ENCODE assay signal across 17 cellular contexts in genomic region chr6:36267731-36268477, GRCh38. TPM values are rescaled to one million over a fixed set of nuclear protein-coding genes. Genes with fewer than 3 reads are reported as not detected.
"Had no signal": no experiment of that assay in that cellular context is flagged by ENCODE, and none has a peak within 500 bp of the region (broad histone marks: within the 10 kb centered on the region; RNA-seq: fewer than 3 reads in every experiment).

No MANE protein-coding gene starts in this region.

- H3K4me3 ChIP-seq: esophagus squamous epithelium, right atrium auricular region, testis had no signal

- H3K36me3 ChIP-seq: esophagus squamous epithelium, right atrium auricular region had no signal

- ATAC-seq: stimulated activated naive CD8-positive, alpha-beta T cell treated with anti-CD3 and anti-CD28 coated beads, Interleukin-15, Interleukin-2, amounts not matched to agents 100 U/mL and 50 U/mL, for 24 hours had no signal

- H3K27ac ChIP-seq: esophagus squamous epithelium, right atrium auricular region, testis had no signal

- H3K4me1 Mint-ChIP-seq: activated CD4-positive, alpha-beta T cell treated with anti-CD3 and anti-CD28 coated beads, Interleukin-2, amount 10 ng/mL, durations not matched to agents 7 days and 5 days; activated naive CD8-positive, alpha-beta T cell treated with anti-CD3 and anti-CD28 coated beads, Interleukin-2, amount 10 ng/mL, durations not matched to agents 7 days and 5 days had no signal

- H3K27me3 ChIP-seq: right atrium auricular region, testis had no signal

- H3K36me3 Mint-ChIP-seq: activated naive CD8-positive, alpha-beta T cell treated with anti-CD3 and anti-CD28 coated beads, Interleukin-2, amount 10 ng/mL, durations not matched to agents 7 days and 5 days had no signal

- H3K4me1 ChIP-seq: right atrium auricular region had no signal

- H3K27ac Mint-ChIP-seq: activated CD4-positive, alpha-beta T cell treated with anti-CD3 and anti-CD28 coated beads, Interleukin-2, amount 10 ng/mL, durations not matched to agents 7 days and 5 days; activated naive CD8-positive, alpha-beta T cell treated with anti-CD3 and anti-CD28 coated beads, Interleukin-2, amount 10 ng/mL, durations not matched to agents 7 days and 5 days; activated T-helper 1 cell treated with anti-CD3 and anti-CD28 coated beads, Interleukin-12 subunit alpha, Interleukin-12 subunit beta, Interleukin-2, Interleukin-4 antibody, amounts not matched to agents 30 ng/mL and 10 ng/mL and 1 ng/mL, durations not matched to agents 14 hours and 24 hours and 36 hours; nephron progenitor cell; progenitor cell of endocrine pancreas had no signal

- DNase-seq: activated CD4-positive, alpha-beta T cell treated with anti-CD3 and anti-CD28 coated beads, Interleukin-2, amount 10 ng/mL, durations not matched to agents 7 days and 5 days; activated naive CD4-positive, alpha-beta T cell; activated naive CD8-positive, alpha-beta T cell treated with anti-CD3 and anti-CD28 coated beads, Interleukin-2, amount 10 ng/mL, durations not matched to agents 7 days and 5 days; esophagus squamous epithelium; hippocampal formation; mesendoderm; nephron progenitor cell; stimulated activated CD4-positive, alpha-beta T cell treated with anti-CD3 and anti-CD28 coated beads, Interleukin-4, amount 100 ng/mL, for 24 hours; stimulated activated naive CD8-positive, alpha-beta T cell treated with anti-CD3 and anti-CD28 coated beads, Interleukin-15, Interleukin-2, amounts not matched to agents 100 U/mL and 50 U/mL, for 24 hours; T-helper 9 cell had no signal

- H3K9me3 ChIP-seq: testis had no signal

- H3K4me3 Mint-ChIP-seq: activated CD4-positive, alpha-beta T cell treated with anti-CD3 and anti-CD28 coated beads, Interleukin-2, amount 10 ng/mL, durations not matched to agents 7 days and 5 days; activated naive CD8-positive, alpha-beta T cell treated with anti-CD3 and anti-CD28 coated beads, Interleukin-2, amount 10 ng/mL, durations not matched to agents 7 days and 5 days; activated T-helper 1 cell treated with anti-CD3 and anti-CD28 coated beads, Interleukin-12 subunit alpha, Interleukin-12 subunit beta, Interleukin-2, Interleukin-4 antibody, amounts not matched to agents 30 ng/mL and 10 ng/mL and 1 ng/mL, durations not matched to agents 14 hours and 24 hours and 36 hours; nephron progenitor cell had no signal

RNA-seq across cellular contexts. Expression of gene PNPLA1, which starts 2.0 kb away (rescaled TPM):
- total RNA-seq: activated CD4-positive, alpha-beta T cell treated with anti-CD3 and anti-CD28 coated beads, Interleukin-2, amount 10 ng/mL, durations not matched to agents 7 days and 5 days; activated naive CD8-positive, alpha-beta T cell treated with anti-CD3 and anti-CD28 coated beads, Interleukin-2, amount 10 ng/mL, durations not matched to agents 7 days and 5 days; activated T-helper 1 cell treated with anti-CD3 and anti-CD28 coated beads, Interleukin-12 subunit alpha, Interleukin-12 subunit beta, Interleukin-2, Interleukin-4 antibody, amounts not matched to agents 30 ng/mL and 10 ng/mL and 1 ng/mL, durations not matched to agents 14 hours and 24 hours and 36 hours; fibroblast of villous mesenchyme; kidney epithelial cell; occipital lobe; progenitor cell of endocrine pancreas had no signal
